ENCODE assay signal across 8 cellular contexts in the genomic region with DNA sequence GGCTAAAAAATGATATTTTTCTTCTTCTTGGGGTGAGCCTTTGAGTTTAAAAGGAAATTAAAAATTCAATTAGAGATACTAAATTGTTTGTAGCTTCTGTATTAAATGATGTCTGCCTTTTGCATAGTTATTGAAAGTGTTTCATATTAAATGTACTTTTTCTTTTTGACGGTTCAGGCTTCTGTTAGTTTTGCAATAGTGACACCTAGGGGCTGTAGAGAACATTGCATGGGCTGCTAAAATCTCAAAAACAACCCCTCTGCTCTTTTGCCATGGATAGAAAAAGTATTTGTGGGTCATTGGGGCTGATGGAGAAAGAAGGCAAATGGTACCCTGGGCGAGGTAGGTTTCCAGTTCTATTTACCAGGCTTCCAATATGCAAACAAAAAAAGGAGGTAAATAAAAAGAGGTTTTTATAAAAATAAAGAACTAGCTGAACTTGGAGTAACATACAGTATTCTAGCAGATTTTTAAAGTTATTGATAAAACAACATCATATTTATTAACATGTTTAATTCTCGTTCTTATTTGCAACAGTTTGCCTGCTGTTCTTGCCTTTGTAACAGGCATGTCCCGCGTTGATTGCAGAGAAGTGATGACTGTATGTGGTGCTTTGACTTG.
DNase-seq lines count a peak whose midpoint lies in the region; ATAC-seq, FAIRE-seq and TF ChIP-seq lines count a peak whose summit lies in the region.

No MANE protein-coding gene starts in this region.

- no peak overlapping the region for H3K27ac ChIP-seq in CD4-positive, alpha-beta T cell (ENCODE audit: low read depth, low read length)

- H3K36me3 Mint-ChIP-seq in CD4-positive, alpha-beta T cell (ENCODE audit: low read depth), result no peaks in the 10 kb centered on the region

- no peaks in the 10 kb centered on the region for H3K27me3 ChIP-seq in CD4-positive, alpha-beta T cell (ENCODE audit: control insufficient read depth, insufficient read depth, low read length)

- ATAC-seq in CD4-positive, alpha-beta T cell (ENCODE audit: poor library complexity), result peak; percentile 63
- no peak for ATAC-seq in GM21619 (IDR thresholded peaks at IDR 0.05; ENCODE audit: unreplicated experiment)

- H3K4me3 ChIP-seq in astrocyte of the cerebellum (ENCODE audit: low read depth, low read length), result no peak overlapping the region

- POLR2A ChIA-PET in CD4-positive, alpha-beta T cell (lab: Charles Lee), result interaction anchor here (1.5 to 3.3 kb wide), 2 partner anchors 915 to 999 kb away, joined by 4 to 33 read pairs; partner anchors contain the start of gene JUN

- H3K4me3 Mint-ChIP-seq in CD4-positive, alpha-beta T cell, result no peak overlapping the region

- peak in 2 of 10 experiments; percentile 7 to 15 for DNase-seq in CD4-positive, alpha-beta T cell
- DNase-seq in H54 (ENCODE audit: insufficient read length, low spot score) (peak; percentile 9), NCI-H82 (lab: John Stamatoyannopoulos, UW) (peak; percentile 68), astrocyte of the cerebellum (ENCODE audit: low read depth) (peak; percentile 33), mesenteric fat pad (ENCODE audit: low spot score) (no peak)
- DNase-seq in stimulated activated naive CD4-positive, alpha-beta T cell treated with Interleukin-2 at 50 U/mL for 16 hours (lab: John Stamatoyannopoulos, UW), result peak; percentile 3

- TF ChIP-seq POLR2A in H54 (IDR thresholded peaks at IDR 0.05; ENCODE audit: low read depth, low read length), result no peak

- intact Hi-C loops in CD4-positive, alpha-beta T cell (cut with DNase I, micrococcal nuclease), result loop anchor here (1.0 to 10.0 kb wide), 7 partner anchors 60 to 1187 kb away; partner anchors contain the start of gene JUN (in 1 of the 2)

- H3K27me3 Mint-ChIP-seq in CD4-positive, alpha-beta T cell, result no peaks in the 10 kb centered on the region

- H3K9me3 Mint-ChIP-seq in CD4-positive, alpha-beta T cell, result no peaks in the 10 kb centered on the region

- CTCF ChIA-PET in CD4-positive, alpha-beta T cell (lab: Charles Lee), result interaction anchor here (0.9 to 2.1 kb wide), 4 partner anchors 9 to 959 kb away, joined by 3 to 12 read pairs (median 5); no protein-coding TSS in a partner anchor

- peak; percentile 98 for TF ChIP-seq CTCF in CD4-positive, alpha-beta T cell (IDR thresholded peaks at IDR 0.05)
- peak; percentile 91 for TF ChIP-seq CTCF in astrocyte of the cerebellum (IDR thresholded peaks at IDR 0.05; ENCODE audit: low read depth, low read length, missing control alignments)

- in situ Hi-C loops in astrocyte of the cerebellum (cut with HindIII; ENCODE audit: low sequenced_read_pairs), result no loop called here

- H3K9me3 ChIP-seq in CD4-positive, alpha-beta T cell (ENCODE audit: control insufficient read depth, low read length), result no peaks in the 10 kb centered on the region

- H3K4me1 Mint-ChIP-seq in CD4-positive, alpha-beta T cell (ENCODE audit: low read depth), result peaks cover 13% of the 10 kb centered on the region

- peak; percentile 55 for FAIRE-seq in H54 (lab: Jason Lieb, UNC)
- peak; percentile 99 for FAIRE-seq in islet of Langerhans (lab: Jason Lieb, UNC)

- no peak overlapping the region for H3K27ac Mint-ChIP-seq in CD4-positive, alpha-beta T cell
